8 cellular contexts compared by ENCODE assay signal in the genomic region with DNA sequence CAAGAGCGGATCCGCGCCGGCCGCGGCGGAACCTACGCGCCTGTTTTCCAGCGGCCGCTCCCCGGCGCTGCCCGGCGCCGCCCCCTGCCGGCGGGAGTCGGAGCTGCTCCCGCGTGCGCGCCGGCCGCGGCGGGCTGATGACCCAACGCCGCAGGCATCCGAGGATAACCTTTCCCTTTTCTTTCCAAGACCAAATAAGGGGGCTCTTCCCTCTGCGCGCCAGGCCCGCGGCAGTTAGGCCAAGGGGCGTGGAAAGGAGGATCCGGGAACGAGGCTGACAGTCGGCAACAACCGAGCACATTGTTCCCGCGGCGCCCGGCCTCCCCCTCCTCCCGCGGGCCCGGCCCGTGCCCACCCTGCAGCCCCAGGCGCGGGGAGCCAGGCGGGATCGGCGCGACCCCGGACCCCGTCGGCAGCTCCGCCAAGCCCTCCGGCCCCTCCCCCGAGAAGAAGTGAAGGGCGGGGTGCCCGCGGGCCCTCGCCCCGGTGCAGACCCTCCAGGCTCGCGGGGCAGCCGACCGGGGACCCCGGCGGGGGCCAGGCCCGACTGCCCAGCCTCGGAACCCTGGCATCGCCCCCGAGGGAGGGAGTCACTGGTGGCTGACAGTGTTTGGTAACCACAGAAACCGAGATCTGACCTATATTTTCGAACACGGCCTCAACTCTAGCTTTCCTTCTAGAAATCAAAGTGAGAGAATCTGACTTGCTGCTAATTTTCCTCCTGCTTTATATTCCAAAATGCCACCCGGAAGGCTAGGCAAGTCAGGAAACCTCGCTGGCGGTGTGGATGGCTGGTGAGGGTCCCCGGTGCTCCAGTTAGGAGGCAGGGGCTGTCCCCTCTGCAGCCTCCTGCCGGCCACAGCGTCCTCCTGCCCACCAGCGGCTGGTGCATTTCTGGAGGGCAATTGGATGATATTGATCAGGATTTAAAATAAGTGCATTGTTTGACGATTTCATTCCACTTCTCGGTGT. TPM values are rescaled to one million over a fixed set of nuclear protein-coding genes. Genes with fewer than 3 reads are reported as not detected.
DNase-seq lines count a peak whose midpoint lies in the region; ATAC-seq and TF ChIP-seq lines count a peak whose summit lies in the region.

No MANE protein-coding gene starts in this region.

- H3K27me3 ChIP-seq in CD8-positive, alpha-beta memory T cell (ENCODE audit: insufficient read depth, low read length, poor library complexity, severe bottlenecking) = peaks cover 6% of the 10 kb centered on the region
- no peaks in the 10 kb centered on the region for H3K27me3 ChIP-seq in SK-N-SH (ENCODE audit: insufficient read depth)
- H3K27me3 ChIP-seq in parathyroid adenoma (ENCODE audit: control insufficient read depth, insufficient read depth, low read length) = no peaks in the 10 kb centered on the region
- H3K27me3 ChIP-seq in uterus = no peaks in the 10 kb centered on the region

- H4K20me1 ChIP-seq in SK-N-SH (ENCODE audit: insufficient read depth) = no peaks in the 10 kb centered on the region

- H3K4me3 ChIP-seq in CD8-positive, alpha-beta memory T cell (ENCODE audit: low read length) = no peak overlapping the region
- H3K4me3 ChIP-seq in SK-N-SH (ENCODE audit: low read depth in 2 of 2, low read length in 1 of 2) (peak overlapping the region; percentile 60 to 68), parathyroid adenoma (ENCODE audit: low read depth, low read length) (peak overlapping the region; percentile 53), uterus (peak overlapping the region; percentile 14 to 42)

- no peaks in the 10 kb centered on the region for H3K36me3 ChIP-seq in CD8-positive, alpha-beta memory T cell (ENCODE audit: insufficient read depth, low read length)
- H3K36me3 ChIP-seq in SK-N-SH (replicated peaks in 1 of 2; ENCODE audit: control insufficient read depth in 1 of 2, insufficient read depth in 2 of 2, low read length in 1 of 2) (no peaks in the 10 kb centered on the region), parathyroid adenoma (ENCODE audit: control insufficient read depth, insufficient read depth, low read length) (no peaks in the 10 kb centered on the region), uterus (no peaks in the 10 kb centered on the region)

- H2AFZ ChIP-seq in SK-N-SH (ENCODE audit: low read depth) (peak overlapping the region; percentile 90; the same call in 1 of the 2 replicates), parathyroid adenoma (peak overlapping the region; percentile 90)

- 10% methylated on average over 51 of the region's 86 CpGs for WGBS in SK-N-SH (ENCODE audit: low lambda C conversion rate)

- no peak; a peak in 1 of 4 replicates for TF ChIP-seq EP300 in SK-N-SH (IDR thresholded peaks at IDR 0.05; ENCODE audit: borderline replicate concordance in 1 of 2, low read depth in 1 of 2, low read length in 1 of 2)

- H3K9me2 ChIP-seq in SK-N-SH = no peaks in the 10 kb centered on the region

- TF ChIP-seq CTCF in SK-N-SH (IDR thresholded peaks at IDR 0.05) (peak; percentile 71), parathyroid adenoma (IDR thresholded peaks at IDR 0.05) (peak; percentile 28), uterus (IDR thresholded peaks at IDR 0.05) (peak; percentile 40 to 96 (median 92))

- H3K36me3 Mint-ChIP-seq in CD8-positive, alpha-beta memory T cell = no peaks in the 10 kb centered on the region

- no peaks in the 10 kb centered on the region for H3K4me1 ChIP-seq in CD8-positive, alpha-beta memory T cell (ENCODE audit: insufficient read depth, low read length)
- H3K4me1 ChIP-seq in SK-N-SH (ENCODE audit: control insufficient read depth in 1 of 2, insufficient read depth in 2 of 2, low read depth in 1 of 2, low read length in 1 of 2) (no peaks in the 10 kb centered on the region; a peak in 1 of 4 replicates), parathyroid adenoma (no peaks in the 10 kb centered on the region), uterus (no peaks in the 10 kb centered on the region)

- peak in 2 of 5 donors; percentile 23 to 27 for DNase-seq in CD8-positive, alpha-beta memory T cell
- DNase-seq in HS-27A (ENCODE audit: low read depth) (peak; percentile 88), SK-N-SH (peak; percentile 93), amygdala (lab: John Stamatoyannopoulos, UW) (peak in 42 of 56 donors; percentile 8 to 70 (median 44)), left cardiac atrium (peak; percentile 86), uterus (peak; percentile 92 to 93)

- ATAC-seq in GM19463 (IDR thresholded peaks at IDR 0.05; ENCODE audit: unreplicated experiment) (peak; percentile 86), left cardiac atrium (peak; percentile 95)

- peak; percentile 58; the same call in 1 of the 2 replicates for TF ChIP-seq RAD21 in SK-N-SH (IDR thresholded peaks at IDR 0.05; ENCODE audit: low read length)

- TF ChIP-seq POLR2A in uterus (IDR thresholded peaks at IDR 0.05) = peak; percentile 64 to 67

- intact Hi-C loops in left cardiac atrium (cut with DNase I) = loop anchor here (2.0 to 5.0 kb wide), 3 partner anchors 107 to 412 kb away; a partner anchor contains a TSS
- intact Hi-C loops in uterus (cut with DNase I; ENCODE audit: low total_unique reads) = no loop called here

- peaks cover 0 to 5% (median 0%) of the 10 kb centered on the region in 5 donors for H3K9me3 Mint-ChIP-seq in CD8-positive, alpha-beta memory T cell

- H3K27ac ChIP-seq in CD8-positive, alpha-beta memory T cell (ENCODE audit: low read depth, low read length) = no peak overlapping the region
- H3K27ac ChIP-seq in SK-N-SH (ENCODE audit: low read depth in 2 of 2, low read length in 1 of 2) = peak overlapping the region; percentile 40 to 57; a peak in 3 of 4 replicates
- H3K27ac ChIP-seq in parathyroid adenoma = no peak overlapping the region
- peak overlapping the region; percentile 86 to 91 for H3K27ac ChIP-seq in uterus

- CTCF ChIA-PET in CD8-positive, alpha-beta memory T cell (lab: Charles Lee) = interaction anchor here (0.6 to 1.3 kb wide), 5 partner anchors 9 to 24 kb away, joined by 3 to 4 read pairs (median 3); no protein-coding TSS in a partner anchor
- CTCF ChIA-PET in SK-N-SH (lab: Yijun Ruan, JAX) = interaction anchor here (0.6 to 2.8 kb wide), 37 partner anchors 9 to 755 kb away, joined by 3 to 15 read pairs (median 4); a partner anchor contains a TSS

- H3K79me2 ChIP-seq in SK-N-SH (ENCODE audit: insufficient read depth) = no peaks in the 10 kb centered on the region
- H3K79me2 ChIP-seq in parathyroid adenoma = no peaks in the 10 kb centered on the region

- H3K4me2 ChIP-seq in SK-N-SH (peak overlapping the region; percentile 84), parathyroid adenoma (ENCODE audit: low read length) (peak overlapping the region; percentile 81)

- H3K9me3 ChIP-seq in CD8-positive, alpha-beta memory T cell (ENCODE audit: low read length) = no peaks in the 10 kb centered on the region
- no peaks in the 10 kb centered on the region for H3K9me3 ChIP-seq in SK-N-SH
- H3K9me3 ChIP-seq in parathyroid adenoma (ENCODE audit: control insufficient read depth, low read length) = no peaks in the 10 kb centered on the region
- H3K9me3 ChIP-seq in uterus = no peaks in the 10 kb centered on the region

- no peak overlapping the region for H3K27ac Mint-ChIP-seq in CD8-positive, alpha-beta memory T cell

- no peaks in the 10 kb centered on the region for H3F3A ChIP-seq in SK-N-SH (replicated peaks; ENCODE audit: insufficient read depth)

- H3K27me3 Mint-ChIP-seq in CD8-positive, alpha-beta memory T cell = peaks cover 23 to 62% of the 10 kb centered on the region in 2 donors

- H3K4me1 Mint-ChIP-seq in CD8-positive, alpha-beta memory T cell = peaks cover 4 to 15% (median 7%) of the 10 kb centered on the region in 3 donors

- POLR2A ChIA-PET in CD8-positive, alpha-beta memory T cell (lab: Charles Lee) = no interaction called here
- POLR2A ChIA-PET in SK-N-SH (lab: Yijun Ruan, JAX) = interaction anchor here (0.6 kb wide), 1 partner anchor 154 kb away, joined by 3 read pairs; no protein-coding TSS in a partner anchor

- H3K4me3 Mint-ChIP-seq in CD8-positive, alpha-beta memory T cell = peak overlapping the region; percentile 49 to 75 (median 68)

- H3K9ac ChIP-seq in SK-N-SH = peak overlapping the region; percentile 81
- H3K9ac ChIP-seq in parathyroid adenoma = no peak overlapping the region

TF ChIP-seq in SK-N-SH, 30 proteins besides CTCF, POLR2A, EP300 and RAD21 (continues in another document):
- TF ChIP-seq TAF1 (IDR thresholded peaks at IDR 0.05; ENCODE audit: borderline replicate concordance, low read depth, low read length) (0 out of 2 replicates have a peak, but pooled peaks have one; percentile 35), TEAD4 (IDR thresholded peaks at IDR 0.05; ENCODE audit: borderline replicate concordance, insufficient read depth) (peak; percentile 47; the same call in 1 of the 2 replicates), POLR2AphosphoS5 (IDR thresholded peaks at IDR 0.05; ENCODE audit: low read depth, low read length) (no peak), NRF1 (IDR thresholded peaks at IDR 0.05; ENCODE audit: low read depth, low read length) (peak; percentile 39; the same call in 1 of the 2 replicates), MXI1 (IDR thresholded peaks at IDR 0.05; ENCODE audit: low read depth, low read length) (peak; percentile 33; the same call in 1 of the 2 replicates), FOXM1 (IDR thresholded peaks at IDR 0.05; ENCODE audit: low read depth) (no peak)
- TF ChIP-seq, protein P1, sequence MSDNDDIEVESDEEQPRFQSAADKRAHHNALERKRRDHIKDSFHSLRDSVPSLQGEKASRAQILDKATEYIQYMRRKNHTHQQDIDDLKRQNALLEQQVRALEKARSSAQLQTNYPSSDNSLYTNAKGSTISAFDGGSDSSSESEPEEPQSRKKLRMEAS (IDR thresholded peaks at IDR 0.05; ENCODE audit: low read depth) = peak; percentile 66; the same call in 1 of the 2 replicates
- TF ChIP-seq, protein P2, sequence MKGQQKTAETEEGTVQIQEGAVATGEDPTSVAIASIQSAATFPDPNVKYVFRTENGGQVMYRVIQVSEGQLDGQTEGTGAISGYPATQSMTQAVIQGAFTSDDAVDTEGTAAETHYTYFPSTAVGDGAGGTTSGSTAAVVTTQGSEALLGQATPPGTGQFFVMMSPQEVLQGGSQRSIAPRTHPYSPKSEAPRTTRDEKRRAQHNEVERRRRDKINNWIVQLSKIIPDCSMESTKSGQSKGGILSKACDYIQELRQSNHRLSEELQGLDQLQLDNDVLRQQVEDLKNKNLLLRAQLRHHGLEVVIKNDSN (IDR thresholded peaks at IDR 0.05; ENCODE audit: borderline replicate concordance, low read depth) = no peak

RNA-seq across cellular contexts. Expression of a gene that starts 45.6 kb away (rescaled TPM):
- 1 to 10 TPM; 2.3 to 2.4 TPM for total RNA-seq in CD8-positive, alpha-beta memory T cell
- polyA plus RNA-seq in CD8-positive, alpha-beta memory T cell = 0.56 TPM
- polyA plus RNA-seq in SK-N-SH (2012; rRNA removed) = 4.3 and 5.0 TPM in 2 replicates
- 3.8 and 4.1 TPM in 2 replicates for polyA plus RNA-seq in SK-N-SH (2012; cell fraction: cytosol; rRNA removed)
- 8.6 and 10.1 TPM in 2 replicates for polyA plus RNA-seq in SK-N-SH (2012; cell fraction: nucleus; rRNA removed)
- total RNA-seq in left cardiac atrium (100 to 1,000 TPM; 302 to 329 TPM), uterus (10 to 100 TPM in 3 of 4 donors, 1 to 10 TPM in 1; 6.4 to 44.6 (median 36.4) TPM)

RNA-seq across cellular contexts. Expression of a gene that starts 51.7 kb away (rescaled TPM):
- total RNA-seq in CD8-positive, alpha-beta memory T cell = not detected
- polyA plus RNA-seq in CD8-positive, alpha-beta memory T cell = not detected
- polyA plus RNA-seq in SK-N-SH (2012; rRNA removed) = not detected in 2 replicates
- polyA plus RNA-seq in SK-N-SH (2012; cell fraction: cytosol; rRNA removed) = not detected in 2 replicates
- polyA plus RNA-seq in SK-N-SH (2012; cell fraction: nucleus; rRNA removed) = 0.07 and 0.26 TPM in 2 replicates
- total RNA-seq in left cardiac atrium (1 to 10 TPM; 1.2 to 1.3 TPM), uterus (under 1 TPM in 1 of 4 donors, not detected in 3; 0.40 TPM)

Comparison
In these comparisons a context has a peak if more than half of its experiments do, and no peak if none do; other contexts are left out.
1. H3K27ac ChIP-seq: peak in SK-N-SH (2 of 2) and uterus (2 of 2); none in CD8-positive, alpha-beta memory T cell (single experiment) and parathyroid adenoma (single experiment).
2. CTCF ChIP-seq: peak in every context shown above with its lines; median percentile 92 in uterus; 71 in SK-N-SH; 28 in parathyroid adenoma.
3. RNA of a gene that starts 45.6 kb away (total RNA-seq): 302 to 329 TPM in left cardiac atrium; 6.4 to 44.6 TPM in uterus and 2.3 to 2.4 TPM in CD8-positive, alpha-beta memory T cell; every median in the first group is over 4 times any median in the second.